In the genomic region with DNA sequence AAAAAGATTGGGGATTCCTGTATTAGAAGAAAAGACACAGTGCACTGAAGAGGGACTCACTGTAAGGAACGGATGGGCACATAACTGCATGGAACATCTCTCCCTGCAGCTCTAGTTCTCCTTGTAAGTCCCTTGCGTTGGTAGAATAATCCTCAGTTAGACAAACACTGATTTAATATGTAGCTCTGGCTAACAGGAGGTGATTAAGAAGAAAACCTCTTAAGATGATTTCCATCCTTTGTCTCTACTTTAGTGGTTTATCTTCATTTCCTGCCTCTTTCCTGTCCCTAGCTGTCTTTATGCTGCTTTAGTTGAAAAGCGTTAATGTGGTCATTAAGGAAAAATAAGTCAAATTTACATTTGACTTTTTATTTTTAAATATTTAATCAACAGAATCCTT, we compare ENCODE assay signal across 1 cellular context.
TF ChIP-seq lines count a peak whose summit lies in the region.

No MANE protein-coding gene starts in this region.

TF ChIP-seq in SK-N-SH treated with all-trans-retinoic acid at 6 μM for 48 hours, 23 proteins besides CTCF, POLR2A, EP300 and RAD21 (continued from another document):
- TF ChIP-seq, protein P1, sequence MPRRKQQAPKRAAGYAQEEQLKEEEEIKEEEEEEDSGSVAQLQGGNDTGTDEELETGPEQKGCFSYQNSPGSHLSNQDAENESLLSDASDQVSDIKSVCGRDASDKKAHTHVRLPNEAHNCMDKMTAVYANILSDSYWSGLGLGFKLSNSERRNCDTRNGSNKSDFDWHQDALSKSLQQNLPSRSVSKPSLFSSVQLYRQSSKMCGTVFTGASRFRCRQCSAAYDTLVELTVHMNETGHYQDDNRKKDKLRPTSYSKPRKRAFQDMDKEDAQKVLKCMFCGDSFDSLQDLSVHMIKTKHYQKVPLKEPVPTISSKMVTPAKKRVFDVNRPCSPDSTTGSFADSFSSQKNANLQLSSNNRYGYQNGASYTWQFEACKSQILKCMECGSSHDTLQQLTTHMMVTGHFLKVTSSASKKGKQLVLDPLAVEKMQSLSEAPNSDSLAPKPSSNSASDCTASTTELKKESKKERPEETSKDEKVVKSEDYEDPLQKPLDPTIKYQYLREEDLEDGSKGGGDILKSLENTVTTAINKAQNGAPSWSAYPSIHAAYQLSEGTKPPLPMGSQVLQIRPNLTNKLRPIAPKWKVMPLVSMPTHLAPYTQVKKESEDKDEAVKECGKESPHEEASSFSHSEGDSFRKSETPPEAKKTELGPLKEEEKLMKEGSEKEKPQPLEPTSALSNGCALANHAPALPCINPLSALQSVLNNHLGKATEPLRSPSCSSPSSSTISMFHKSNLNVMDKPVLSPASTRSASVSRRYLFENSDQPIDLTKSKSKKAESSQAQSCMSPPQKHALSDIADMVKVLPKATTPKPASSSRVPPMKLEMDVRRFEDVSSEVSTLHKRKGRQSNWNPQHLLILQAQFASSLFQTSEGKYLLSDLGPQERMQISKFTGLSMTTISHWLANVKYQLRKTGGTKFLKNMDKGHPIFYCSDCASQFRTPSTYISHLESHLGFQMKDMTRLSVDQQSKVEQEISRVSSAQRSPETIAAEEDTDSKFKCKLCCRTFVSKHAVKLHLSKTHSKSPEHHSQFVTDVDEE (CRISPR knock-in tag; IDR thresholded peaks at IDR 0.05), result no peak
- TF ChIP-seq CSDC2 (CRISPR knock-in tag; IDR thresholded peaks at IDR 0.05), result no peak
- TF ChIP-seq OSR1 (CRISPR knock-in tag; IDR thresholded peaks at IDR 0.05), result no peak
- TF ChIP-seq ZNF565 (CRISPR knock-in tag; conservative IDR thresholded peaks at IDR 0.05; ENCODE audit: low read depth), result no peak
- TF ChIP-seq, protein P2, sequence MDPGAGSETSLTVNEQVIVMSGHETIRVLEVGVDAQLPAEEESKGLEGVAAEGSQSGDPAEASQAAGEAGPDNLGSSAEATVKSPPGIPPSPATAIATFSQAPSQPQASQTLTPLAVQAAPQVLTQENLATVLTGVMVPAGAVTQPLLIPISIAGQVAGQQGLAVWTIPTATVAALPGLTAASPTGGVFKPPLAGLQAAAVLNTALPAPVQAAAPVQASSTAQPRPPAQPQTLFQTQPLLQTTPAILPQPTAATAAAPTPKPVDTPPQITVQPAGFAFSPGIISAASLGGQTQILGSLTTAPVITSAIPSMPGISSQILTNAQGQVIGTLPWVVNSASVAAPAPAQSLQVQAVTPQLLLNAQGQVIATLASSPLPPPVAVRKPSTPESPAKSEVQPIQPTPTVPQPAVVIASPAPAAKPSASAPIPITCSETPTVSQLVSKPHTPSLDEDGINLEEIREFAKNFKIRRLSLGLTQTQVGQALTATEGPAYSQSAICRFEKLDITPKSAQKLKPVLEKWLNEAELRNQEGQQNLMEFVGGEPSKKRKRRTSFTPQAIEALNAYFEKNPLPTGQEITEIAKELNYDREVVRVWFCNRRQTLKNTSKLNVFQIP (CRISPR knock-in tag; IDR thresholded peaks at IDR 0.05; ENCODE audit: borderline replicate concordance, low read depth), result no peak
- TF ChIP-seq PPARA (CRISPR knock-in tag; IDR thresholded peaks at IDR 0.05; ENCODE audit: borderline replicate concordance), result no peak
- TF ChIP-seq ZC3H10 (CRISPR knock-in tag; IDR thresholded peaks at IDR 0.05), result no peak
- TF ChIP-seq TOX (CRISPR knock-in tag; IDR thresholded peaks at IDR 0.05; ENCODE audit: borderline replicate concordance), result no peak
- TF ChIP-seq ZNF8 (CRISPR knock-in tag; IDR thresholded peaks at IDR 0.05), result no peak
